ENCODE assay signal across 11 cellular contexts in genomic region chr6:30493643-30494250, GRCh38. TPM values are rescaled to one million over a fixed set of nuclear protein-coding genes. Genes with fewer than 3 reads are reported as not detected.
DNase-seq lines count a peak whose midpoint lies in the region; ATAC-seq and TF ChIP-seq lines count a peak whose summit lies in the region.
"Had no signal": no experiment of that assay in that cellular context is flagged by ENCODE, and none has a peak within 500 bp of the region (broad histone marks: within the 10 kb centered on the region; RNA-seq: fewer than 3 reads in every experiment).

No MANE protein-coding gene starts in this region.

- POLR2A ChIA-PET in Caco-2 (lab: Charles Lee), result no interaction called here

- no peak overlapping the region for H3K27ac ChIP-seq in SJCRH30
- H3K27ac ChIP-seq: sigmoid colon had no signal

- DNase-seq in Caco-2, result no peak
- no peak for DNase-seq in naive B cell
- no peak for DNase-seq in SJCRH30
- DNase-seq: heart right ventricle, NCI-H2081, sigmoid colon had no signal

- H3K27ac Mint-ChIP-seq in Caco-2 (ENCODE audit: unreplicated experiment) (no peak overlapping the region), naive B cell (peak overlapping the region; percentile 32 to 100 (median 70))
- peak overlapping the region; percentile 94 for H3K27ac Mint-ChIP-seq in activated naive CD8-positive, alpha-beta T cell

- BruUV-seq in Caco-2 (replicated peaks; lab: Mats Ljungman, UMichigan), result no TSS peak

- H3K27me3 Mint-ChIP-seq in Caco-2 (ENCODE audit: insufficient read depth, unreplicated experiment) (no peaks in the 10 kb centered on the region), naive B cell (no peaks in the 10 kb centered on the region)
- no peaks in the 10 kb centered on the region for H3K27me3 Mint-ChIP-seq in activated naive CD8-positive, alpha-beta T cell

- intact Hi-C loops in Caco-2 (cut with micrococcal nuclease; ENCODE audit: unreplicated experiment), result no loop called here

- no peak overlapping the region for H3K4me3 ChIP-seq in Caco-2 (ENCODE audit: low read depth, low read length)
- H3K4me3 ChIP-seq in Loucy (ENCODE audit: low read length, poor library complexity, severe bottlenecking), result no peak overlapping the region
- no peak overlapping the region for H3K4me3 ChIP-seq in SJCRH30
- H3K4me3 ChIP-seq: sigmoid colon had no signal

- H3K36me3 ChIP-seq in Caco-2 (ENCODE audit: control insufficient read depth, insufficient read depth, low read length), result peaks cover 3% of the 10 kb centered on the region
- H3K36me3 ChIP-seq in Loucy (ENCODE audit: insufficient read depth, low read length), result peaks cover 24% of the 10 kb centered on the region; the same call in 1 of the 2 replicates
- no peaks in the 10 kb centered on the region for H3K36me3 ChIP-seq in SJCRH30

- H4K20me1 ChIP-seq in Loucy (ENCODE audit: insufficient read depth, low read length, poor library complexity, severe bottlenecking), result peaks cover 42% of the 10 kb centered on the region

- no peaks in the 10 kb centered on the region for H3K9me2 ChIP-seq in Loucy (replicated peaks; ENCODE audit: low read depth, low read length)

- peaks cover 45% of the 10 kb centered on the region for H3K79me2 ChIP-seq in Loucy (ENCODE audit: insufficient read depth, low read length)

- no peak overlapping the region for H3K9ac ChIP-seq in Loucy (ENCODE audit: low read depth, low read length, poor library complexity, severe bottlenecking)

- peaks cover 11% of the 10 kb centered on the region; the same call in 1 of the 2 replicates for H3F3A ChIP-seq in Loucy (ENCODE audit: low read depth)

- H3K36me3 Mint-ChIP-seq in Caco-2 (ENCODE audit: insufficient read depth, unreplicated experiment), result peaks cover 31% of the 10 kb centered on the region
- peaks cover 34% of the 10 kb centered on the region for H3K36me3 Mint-ChIP-seq in activated naive CD8-positive, alpha-beta T cell
- H3K36me3 Mint-ChIP-seq in naive B cell, result peaks cover 18 to 40% of the 10 kb centered on the region in 2 donors

- no peaks in the 10 kb centered on the region for H3K9me3 ChIP-seq in Caco-2
- no peaks in the 10 kb centered on the region for H3K9me3 ChIP-seq in Loucy (ENCODE audit: insufficient read depth, low read depth, low read length)
- H3K9me3 ChIP-seq in SJCRH30 (replicated peaks), result no peaks in the 10 kb centered on the region
- H3K9me3 ChIP-seq: heart right ventricle, sigmoid colon had no signal

- H3K9me3 Mint-ChIP-seq in Caco-2 (ENCODE audit: unreplicated experiment) (no peaks in the 10 kb centered on the region), naive B cell (no peaks in the 10 kb centered on the region)
- H3K9me3 Mint-ChIP-seq in activated naive CD8-positive, alpha-beta T cell (ENCODE audit: low read depth), result no peaks in the 10 kb centered on the region

- H3K4me2 ChIP-seq in Loucy (ENCODE audit: low read depth, low read length, poor library complexity, severe bottlenecking), result peak overlapping the region; percentile 99

- H3K27me3 ChIP-seq in Caco-2 (replicated peaks; ENCODE audit: control insufficient read depth, insufficient read depth, low read length), result no peaks in the 10 kb centered on the region
- H3K27me3 ChIP-seq in Loucy (ENCODE audit: insufficient read depth, low read length, poor library complexity, severe bottlenecking), result peaks cover 6% of the 10 kb centered on the region
- H3K27me3 ChIP-seq in SJCRH30, result no peaks in the 10 kb centered on the region
- H3K27me3 ChIP-seq: sigmoid colon had no signal

- H2AFZ ChIP-seq in Loucy (ENCODE audit: low read length), result no peak overlapping the region

- H3K4me1 Mint-ChIP-seq in Caco-2 (ENCODE audit: low read depth, unreplicated experiment) (no peaks in the 10 kb centered on the region), naive B cell (peaks cover 75 to 90% (median 82%) of the 10 kb centered on the region in 3 donors)
- H3K4me1 Mint-ChIP-seq in activated naive CD8-positive, alpha-beta T cell (ENCODE audit: low read depth), result peaks cover 54% of the 10 kb centered on the region

- H3K4me1 ChIP-seq in Caco-2 (no peaks in the 10 kb centered on the region), Loucy (ENCODE audit: insufficient read depth, low read length, poor library complexity, severe bottlenecking) (peaks cover 47% of the 10 kb centered on the region), SJCRH30 (peaks cover 5% of the 10 kb centered on the region; the same call in 1 of the 2 replicates)

- CTCF ChIA-PET in Caco-2 (lab: Charles Lee), result no interaction called here

- H3K4me3 Mint-ChIP-seq in Caco-2 (ENCODE audit: unreplicated experiment) (no peak overlapping the region), naive B cell (peak overlapping the region; percentile 72 to 100 (median 94))
- H3K4me3 Mint-ChIP-seq in activated naive CD8-positive, alpha-beta T cell, result peak overlapping the region; percentile 100

- ATAC-seq in naive B cell (ENCODE audit: low read depth in 2 of 2) (no peak), HG03565 (IDR thresholded peaks at IDR 0.05; ENCODE audit: unreplicated experiment) (no peak), HG02885 (IDR thresholded peaks at IDR 0.05; ENCODE audit: poor library complexity, unreplicated experiment) (no peak), HG02938 (IDR thresholded peaks at IDR 0.05; ENCODE audit: unreplicated experiment) (no peak)
- ATAC-seq: heart right ventricle had no signal

- TF ChIP-seq CTCF in Caco-2 (IDR thresholded peaks at IDR 0.05; ENCODE audit: insufficient read depth in 1 of 2, low read depth in 1 of 2, low read length in 1 of 2, severe bottlenecking in 1 of 2, unreplicated experiment in 1 of 2), result peak; percentile 12 to 20
- peak; percentile 67 for TF ChIP-seq CTCF in Loucy (conservative IDR thresholded peaks at IDR 0.05; ENCODE audit: low read length)

RNA-seq across cellular contexts. Expression of gene HLA-E, which starts 4.4 kb away (rescaled TPM):
- total RNA-seq in Caco-2 (2022), result 47.0 and 49.6 TPM in 2 replicates
- polyA plus RNA-seq in naive B cell (ENCODE audit: low read depth in 6 of 6), result 1,000 to 10,000 TPM; 2,024 to 3,192 (median 2,301) TPM
- 24.6 and 26.0 TPM in 2 replicates for total RNA-seq in SJCRH30 (2014; rRNA removed; shearing (Covaris generic))
